In genomic region chr4:98583265-98583664, GRCh38 we compare ENCODE assay signal across 33 cellular contexts.
"Had no signal": no experiment of that assay in that cellular context is flagged by ENCODE, and none has a peak within 500 bp of the region (broad histone marks: within the 10 kb centered on the region; RNA-seq: fewer than 3 reads in every experiment).

No MANE protein-coding gene starts in this region.

- H3K9me3 Mint-ChIP-seq: activated CD4-positive, alpha-beta memory T cell treated with anti-CD3 and anti-CD28 coated beads for 36 hours; activated T-cell treated with anti-CD3 and anti-CD28 coated beads, Interleukin-2, amount 50 U/mL, for 4 hours; effector memory CD8-positive, alpha-beta T cell; natural killer cell treated with Interleukin-12 subunit alpha and Interleukin-12 subunit beta and Interleukin-15 and Interleukin-18, amount 100 ng/mL, for 72 hours; stimulated activated memory B cell treated with anti-CD40 and anti-IgM and Interleukin-4, amounts not matched to agents 10 μg/mL and 1 μg/mL and 100 μg/mL, for 72 hours; stimulated activated naive CD8-positive, alpha-beta T cell treated with anti-CD3 and anti-CD28 coated beads, Interleukin-15, amount 100 ng/mL, for 72 hours; T-helper 1 cell treated with Interleukin-12 subunit alpha and Interleukin-12 subunit beta and Interleukin-4 antibody, amounts not matched to agents 30 μg/mL and 1 μg/mL, for 36 hours had no signal

- H3K27ac Mint-ChIP-seq: activated CD4-positive, alpha-beta memory T cell treated with anti-CD3 and anti-CD28 coated beads for 36 hours; activated naive CD8-positive, alpha-beta T cell; effector memory CD8-positive, alpha-beta T cell; natural killer cell treated with Interleukin-12 subunit alpha and Interleukin-12 subunit beta and Interleukin-15 and Interleukin-18, amount 100 ng/mL, for 72 hours; stimulated activated memory B cell treated with anti-CD40 and anti-IgM and Interleukin-4, amounts not matched to agents 10 μg/mL and 1 μg/mL and 100 μg/mL, for 72 hours; stimulated activated naive CD8-positive, alpha-beta T cell treated with anti-CD3 and anti-CD28 coated beads, Interleukin-15, amount 100 ng/mL, for 72 hours; T-helper 1 cell treated with Interleukin-12 subunit alpha and Interleukin-12 subunit beta and Interleukin-4 antibody, amounts not matched to agents 30 μg/mL and 1 μg/mL, for 36 hours had no signal

- H3K4me3 ChIP-seq: body of pancreas, heart right ventricle, left ventricle myocardium inferior, lung, ovary, psoas muscle, right atrium auricular region, smooth muscle cell, upper lobe of right lung had no signal

- H3K4me1 ChIP-seq: body of pancreas, psoas muscle, right atrium auricular region had no signal

- H3K4me3 Mint-ChIP-seq: activated CD4-positive, alpha-beta memory T cell treated with anti-CD3 and anti-CD28 coated beads for 36 hours; activated naive CD8-positive, alpha-beta T cell; activated T-cell treated with anti-CD3 and anti-CD28 coated beads, Interleukin-2, amount 50 U/mL, for 4 hours; effector memory CD8-positive, alpha-beta T cell; natural killer cell treated with Interleukin-12 subunit alpha and Interleukin-12 subunit beta and Interleukin-15 and Interleukin-18, amount 100 ng/mL, for 72 hours; stimulated activated memory B cell treated with anti-CD40 and anti-IgM and Interleukin-4, amounts not matched to agents 10 μg/mL and 1 μg/mL and 100 μg/mL, for 72 hours; stimulated activated naive CD8-positive, alpha-beta T cell treated with anti-CD3 and anti-CD28 coated beads, Interleukin-15, amount 100 ng/mL, for 72 hours; T-helper 1 cell treated with Interleukin-12 subunit alpha and Interleukin-12 subunit beta and Interleukin-4 antibody, amounts not matched to agents 30 μg/mL and 1 μg/mL, for 36 hours had no signal

- H3K27ac ChIP-seq: body of pancreas, heart right ventricle, left ventricle myocardium inferior, psoas muscle, right atrium auricular region, upper lobe of right lung had no signal

- H3K27me3 Mint-ChIP-seq: activated CD4-positive, alpha-beta memory T cell treated with anti-CD3 and anti-CD28 coated beads for 36 hours; activated naive CD8-positive, alpha-beta T cell; effector memory CD8-positive, alpha-beta T cell; natural killer cell treated with Interleukin-12 subunit alpha and Interleukin-12 subunit beta and Interleukin-15 and Interleukin-18, amount 100 ng/mL, for 72 hours; stimulated activated memory B cell treated with anti-CD40 and anti-IgM and Interleukin-4, amounts not matched to agents 10 μg/mL and 1 μg/mL and 100 μg/mL, for 72 hours; stimulated activated naive CD8-positive, alpha-beta T cell treated with anti-CD3 and anti-CD28 coated beads, Interleukin-15, amount 100 ng/mL, for 72 hours had no signal

- H3K36me3 ChIP-seq: heart right ventricle, left ventricle myocardium inferior, ovary, right atrium auricular region, upper lobe of right lung had no signal

- H3K4me2 ChIP-seq: smooth muscle cell had no signal

- H3K36me3 Mint-ChIP-seq: activated CD4-positive, alpha-beta memory T cell treated with anti-CD3 and anti-CD28 coated beads for 36 hours; natural killer cell treated with Interleukin-12 subunit alpha and Interleukin-12 subunit beta and Interleukin-15 and Interleukin-18, amount 100 ng/mL, for 72 hours; stimulated activated memory B cell treated with anti-CD40 and anti-IgM and Interleukin-4, amounts not matched to agents 10 μg/mL and 1 μg/mL and 100 μg/mL, for 72 hours had no signal

- H3K27me3 ChIP-seq: body of pancreas, heart right ventricle, ovary, right atrium auricular region, upper lobe of right lung had no signal

- H3K9me3 ChIP-seq: body of pancreas, heart right ventricle, left ventricle myocardium inferior, ovary, psoas muscle, right atrium auricular region, upper lobe of right lung had no signal

- ATAC-seq: activated CD4-positive, CD25-positive, alpha-beta regulatory T cell treated with anti-CD3 and anti-CD28 coated beads, Interleukin-2, amount 50 U/mL, for 24 hours; activated T-cell treated with anti-CD3 and anti-CD28 coated beads, Interleukin-2, amount 50 U/mL, for 4 hours; body of pancreas; effector memory CD8-positive, alpha-beta T cell; esophagus mucosa; heart right ventricle; natural killer cell treated with Interleukin-12 subunit alpha and Interleukin-12 subunit beta and Interleukin-15 and Interleukin-18, amount 100 ng/mL, for 72 hours; psoas muscle; stimulated activated memory B cell treated with anti-CD40 and anti-IgM and Interleukin-4, amounts not matched to agents 10 μg/mL and 1 μg/mL and 100 μg/mL, for 72 hours; stimulated activated naive CD8-positive, alpha-beta T cell treated with anti-CD3 and anti-CD28 coated beads, Interleukin-15, amount 100 ng/mL, for 72 hours; upper lobe of right lung had no signal

- DNase-seq: activated CD4-positive, alpha-beta memory T cell treated with anti-CD3 and anti-CD28 coated beads for 36 hours; activated CD4-positive, alpha-beta T cell treated with anti-CD3 and anti-CD28 coated beads for 48 hours; activated effector memory CD4-positive, alpha-beta T cell treated with Interleukin-2 at 50 U/mL for 16 hours; activated naive CD4-positive, alpha-beta T cell treated with Interleukin-2 at 50 U/mL for 16 hours; activated T-cell treated with anti-CD3 and anti-CD28 coated beads, Interleukin-2, amount 50 U/mL, for 4 hours; anterior cingulate cortex; body of pancreas; caudate nucleus; cortex of kidney; effector memory CD8-positive, alpha-beta T cell; foreskin melanocyte; heart right ventricle; left ventricle myocardium inferior; mesendoderm; ovary; psoas muscle; stimulated activated CD4-positive, alpha-beta T cell treated with anti-CD3 and anti-CD28 coated beads, Interleukin-1b, Interleukin-23, amount 100 ng/mL, for 48 hours; stimulated activated CD4-positive, alpha-beta T cell treated with anti-CD3 and anti-CD28 coated beads, Interleukin-4, amount 100 ng/mL, for 4 hours; stimulated activated CD8-positive, alpha-beta memory T cell treated with anti-CD3 and anti-CD28 coated beads, Interleukin-4, amount 100 ng/mL, for 48 hours; stimulated activated naive CD8-positive, alpha-beta T cell treated with anti-CD3 and anti-CD28 coated beads, Interleukin-15, amount 100 ng/mL, for 72 hours; substantia nigra; SW 1271; T-helper 9 cell; upper lobe of right lung had no signal
